Comparison of ENCODE assay signal across 1 cellular context in the genomic region with DNA sequence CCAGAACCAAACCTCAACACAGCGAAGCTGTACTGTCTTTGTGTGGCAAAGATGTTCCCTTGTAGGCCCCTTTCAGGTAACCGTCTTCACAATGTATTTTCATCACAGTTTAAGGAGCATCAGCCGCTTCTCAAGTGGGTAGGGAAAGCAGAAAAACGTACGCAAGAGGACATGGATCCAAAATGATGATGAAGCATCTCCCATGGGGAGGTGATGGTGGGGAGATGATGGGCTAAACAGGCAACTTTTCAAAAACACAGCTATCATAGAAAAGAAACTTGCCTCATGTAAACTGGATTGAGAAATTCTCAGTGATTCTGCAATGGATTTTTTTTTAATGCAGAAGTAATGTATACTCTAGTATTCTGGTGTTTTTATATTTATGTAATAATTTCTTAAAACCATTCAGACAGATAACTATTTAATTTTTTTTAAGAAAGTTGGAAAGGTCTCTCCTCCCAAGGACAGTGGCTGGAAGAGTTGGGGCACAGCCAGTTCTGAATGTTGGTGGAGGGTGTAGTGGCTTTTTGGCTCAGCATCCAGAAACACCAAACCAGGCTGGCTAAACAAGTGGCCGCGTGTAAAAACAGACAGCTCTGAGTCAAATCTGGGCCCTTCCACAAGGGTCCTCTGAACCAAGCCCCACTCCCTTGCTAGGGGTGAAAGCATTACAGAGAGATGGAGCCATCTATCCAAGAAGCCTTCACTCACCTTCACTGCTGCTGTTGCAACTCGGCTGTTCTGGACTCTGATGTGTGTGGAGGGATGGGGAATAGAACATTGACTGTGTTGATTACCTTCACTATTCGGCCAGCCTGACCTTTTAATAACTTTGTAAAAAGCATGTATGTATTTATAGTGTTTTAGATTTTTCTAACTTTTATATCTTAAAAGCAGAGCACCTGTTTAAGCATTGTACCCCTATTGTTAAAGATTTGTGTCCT.
A peak's percentile ranks its signal among the peaks of the same experiment; 100 is the strongest.
TF ChIP-seq lines count a peak whose summit lies in the region.

No MANE protein-coding gene starts in this region.

TF ChIP-seq in GM12878, 131 proteins besides CTCF, POLR2A, EP300 and RAD21:
- TF ChIP-seq SIN3A (IDR thresholded peaks at IDR 0.05; ENCODE audit: low read depth, low read length) = no peak
- TF ChIP-seq ZNF24 (IDR thresholded peaks at IDR 0.05) = no peak
- TF ChIP-seq, protein P1, sequence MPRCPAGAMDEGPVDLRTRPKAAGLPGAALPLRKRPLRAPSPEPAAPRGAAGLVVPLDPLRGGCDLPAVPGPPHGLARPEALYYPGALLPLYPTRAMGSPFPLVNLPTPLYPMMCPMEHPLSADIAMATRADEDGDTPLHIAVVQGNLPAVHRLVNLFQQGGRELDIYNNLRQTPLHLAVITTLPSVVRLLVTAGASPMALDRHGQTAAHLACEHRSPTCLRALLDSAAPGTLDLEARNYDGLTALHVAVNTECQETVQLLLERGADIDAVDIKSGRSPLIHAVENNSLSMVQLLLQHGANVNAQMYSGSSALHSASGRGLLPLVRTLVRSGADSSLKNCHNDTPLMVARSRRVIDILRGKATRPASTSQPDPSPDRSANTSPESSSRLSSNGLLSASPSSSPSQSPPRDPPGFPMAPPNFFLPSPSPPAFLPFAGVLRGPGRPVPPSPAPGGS (IDR thresholded peaks at IDR 0.05; ENCODE audit: borderline replicate concordance, insufficient read depth, low read depth, low read length, poor library complexity, severe bottlenecking) = peak; percentile 9
